9 cellular contexts compared by ENCODE assay signal in the genomic region with DNA sequence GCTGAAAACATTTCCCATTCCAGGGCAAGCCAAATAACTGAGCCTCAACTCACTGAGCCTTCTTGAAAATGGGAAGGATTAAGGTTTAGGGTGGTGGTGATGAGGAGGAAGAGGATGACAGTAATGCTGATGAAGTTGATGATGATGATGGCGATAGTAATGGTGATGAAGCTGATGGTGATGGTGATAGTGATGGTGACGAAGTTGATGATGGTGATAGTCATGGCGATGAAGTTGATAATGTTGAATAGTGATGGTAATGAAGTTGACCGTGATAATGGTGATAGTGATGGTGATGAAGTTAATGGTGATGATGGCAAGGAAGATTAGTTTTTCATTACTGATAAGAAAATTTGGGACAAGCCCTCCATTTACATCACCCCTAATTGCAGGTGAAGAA.
"Had no signal": no experiment of that assay in that cellular context is flagged by ENCODE, and none has a peak within 500 bp of the region (broad histone marks: within the 10 kb centered on the region; RNA-seq: fewer than 3 reads in every experiment).

No MANE protein-coding gene starts in this region.

- H3K4me3 ChIP-seq: GM23248, K562 had no signal

- DNase-seq: GM23248, GOT3, H9, HCEC 1CT, HFFc6, IMR-90, KG1 had no signal

- H3K4me3 Mint-ChIP-seq: H9, HFFc6 had no signal

- FAIRE-seq: H54, K562 had no signal

- H3K9ac ChIP-seq: GM23248 had no signal

- H3K27ac Mint-ChIP-seq: H9, HFFc6 had no signal

- H3K27ac ChIP-seq: GM23248 had no signal

- H2AFZ ChIP-seq: GM23248 had no signal

- H3K9me3 Mint-ChIP-seq: H9, HFFc6 had no signal
